15 cellular contexts compared by ENCODE assay signal in the genomic region with DNA sequence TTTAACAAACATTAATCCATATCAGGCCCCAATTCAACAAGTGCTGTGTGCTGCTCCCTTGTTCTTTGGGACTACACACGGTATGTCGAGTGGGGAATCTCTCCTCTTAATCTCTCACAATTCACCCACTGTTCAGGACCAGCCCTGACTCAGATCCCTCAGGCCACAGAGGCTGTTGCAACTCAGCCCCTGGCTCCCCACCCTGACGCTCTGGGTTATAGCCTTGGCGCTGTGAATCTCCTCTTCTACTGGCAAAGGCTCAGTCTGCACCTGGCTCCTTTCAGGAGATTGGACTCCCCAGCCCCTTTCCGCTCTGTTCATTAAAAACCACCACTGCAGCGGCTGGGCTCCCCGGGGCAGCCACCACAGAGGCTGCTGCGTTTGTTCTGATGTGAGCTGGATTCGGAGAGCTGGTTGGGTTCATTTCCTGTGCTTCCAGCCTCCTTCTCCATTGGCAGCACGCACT. TPM values are rescaled to one million over a fixed set of nuclear protein-coding genes. Genes with fewer than 3 reads are reported as not detected.
A peak's percentile ranks its signal among the peaks of the same experiment; 100 is the strongest.
DNase-seq lines count a peak whose midpoint lies in the region; FAIRE-seq and TF ChIP-seq lines count a peak whose summit lies in the region.
"Had no signal": no experiment of that assay in that cellular context is flagged by ENCODE, and none has a peak within 500 bp of the region (broad histone marks: within the 10 kb centered on the region; RNA-seq: fewer than 3 reads in every experiment).

No MANE protein-coding gene starts in this region.

- CTCF ChIA-PET in H1 (lab: Charles Lee; ENCODE audit: partially characterized antibody) = interaction anchor here (1.0 to 2.4 kb wide), 12 partner anchors 11 to 516 kb away, joined by 3 to 12 read pairs (median 4); no protein-coding TSS in a partner anchor

- H2BK5ac ChIP-seq in H1 (ENCODE audit: low read depth, low read length) = no peak overlapping the region; the same call in 1 of the 2 replicates
- H2BK5ac ChIP-seq in trophoblast cell (ENCODE audit: low read depth, low read length, poor library complexity) = no peak overlapping the region

- no peaks in the 10 kb centered on the region for H3K23me2 ChIP-seq in H1 (ENCODE audit: low read depth, low read length)

- no peak for FAIRE-seq in H1 (lab: Jason Lieb, UNC)
- FAIRE-seq: kidney had no signal

- TF ChIP-seq POLR2A in H1 (IDR thresholded peaks at IDR 0.05; ENCODE audit: control extremely low read depth in 1 of 2, low read depth in 2 of 2, low read length in 2 of 2) = no peak
- TF ChIP-seq POLR2A in uterus (IDR thresholded peaks at IDR 0.05) = no peak

- intact Hi-C loops in uterus (cut with DNase I; ENCODE audit: low total_unique reads) = no loop called here
- intact Hi-C loops in ascending aorta (cut with DNase I) = no loop called here

- no peak overlapping the region for H3K56ac ChIP-seq in H1 (replicated peaks; ENCODE audit: insufficient read length, low read depth, low read length)

- DNase-seq in GM23248 (peak; percentile 10), RPMI7951 (ENCODE audit: low read depth) (peak; percentile 86), H1 (ENCODE audit: low read depth in 1 of 2, low spot score in 2 of 2) (peak in 1 of 2 experiments; percentile 50), trophoblast cell (peak; percentile 9 to 27), H4 (ENCODE audit: low spot score) (no peak), uterus (no peak), ascending aorta (ENCODE audit: low spot score in 2 of 2) (no peak)
- DNase-seq in activated T-cell treated with anti-CD3 and anti-CD28 coated beads, Interleukin-2, amount 50 U/mL, for 1 hour = no peak
- DNase-seq: CD4-positive, alpha-beta memory T cell; kidney; NCI-H774; right cardiac atrium; stimulated activated naive CD8-positive, alpha-beta T cell treated with anti-CD3 and anti-CD28 coated beads, Interleukin-15, amount 100 ng/mL, for 72 hours had no signal

- H3K27ac ChIP-seq in GM23248 = no peak overlapping the region
- no peak overlapping the region for H3K27ac ChIP-seq in H1 (ENCODE audit: low read depth, low read length)
- H3K27ac ChIP-seq in trophoblast cell (ENCODE audit: low read depth, low read length) = no peak overlapping the region
- H3K27ac ChIP-seq in uterus = no peak overlapping the region
- no peak overlapping the region for H3K27ac ChIP-seq in ascending aorta
- H3K27ac ChIP-seq: HL-60 had no signal

- peak overlapping the region; percentile 25; the same call in 1 of the 2 replicates for H2BK20ac ChIP-seq in H1 (ENCODE audit: low read length)

- H3K18ac ChIP-seq in H1 (ENCODE audit: extremely low read depth, low read length) = peak overlapping the region; percentile 85
- no peak overlapping the region for H3K18ac ChIP-seq in trophoblast cell (ENCODE audit: low read length)

- peak overlapping the region; percentile 67 for H2BK120ac ChIP-seq in H1 (replicated peaks; ENCODE audit: low read depth, low read length)
- no peak overlapping the region for H2BK120ac ChIP-seq in trophoblast cell (ENCODE audit: insufficient read depth, low read length, poor library complexity)

- POLR2A ChIA-PET in H1 (lab: Charles Lee; ENCODE audit: partially characterized antibody) = no interaction called here

- H3F3A ChIP-seq in GM23248 (ENCODE audit: insufficient read depth) = no peaks in the 10 kb centered on the region

- WGBS in GM23248 (ENCODE audit: low coverage in 1 of 2, low lambda C conversion rate in 2 of 2, missing lambda C conversion rate in 2 of 2), 2 experiments = 64 to 70% methylated on average over 10 of the region's 10 CpGs
- 74% methylated on average over 10 of the region's 10 CpGs; no CpG with 5 or more reads in 1 of the 2 experiments for WGBS in H1 (ENCODE audit: extremely low coverage in 1 of 2, insufficient coverage in 1 of 2, insufficient read length in 1 of 2, insufficient replicate concordance in 2 of 2, low coverage in 1 of 2, low lambda C conversion rate in 2 of 2, missing lambda C conversion rate in 1 of 2), 2 experiments
- WGBS in trophoblast cell (ENCODE audit: extremely low coverage, insufficient coverage, insufficient read length) = no CpG with 5 or more reads among the region's 10 CpGs

- TF ChIP-seq CTCF in H1 (IDR thresholded peaks at IDR 0.05; ENCODE audit: control extremely low read depth in 1 of 3, insufficient read depth in 1 of 3, low read depth in 1 of 3, low read length in 3 of 3) = no peak
- TF ChIP-seq CTCF in uterus (IDR thresholded peaks at IDR 0.05) = no peak
- no peak for TF ChIP-seq CTCF in ascending aorta (IDR thresholded peaks at IDR 0.05)

- no peak overlapping the region for H4K12ac ChIP-seq in trophoblast cell (ENCODE audit: low read depth, low read length)

- H3K23ac ChIP-seq in H1 (ENCODE audit: insufficient read length) (no peak overlapping the region), trophoblast cell (ENCODE audit: low read length) (no peak overlapping the region)

- H4K8ac ChIP-seq in H1 (ENCODE audit: extremely low read depth, insufficient read depth, low read length) (no peak overlapping the region), trophoblast cell (ENCODE audit: low read depth, low read length) (no peak overlapping the region)

- no peaks in the 10 kb centered on the region for H4K20me1 ChIP-seq in GM23248 (ENCODE audit: insufficient read depth)
- no peaks in the 10 kb centered on the region for H4K20me1 ChIP-seq in H1 (replicated peaks in 1 of 2; ENCODE audit: control insufficient read depth in 1 of 2, insufficient read depth in 2 of 2, low read length in 2 of 2)

- TF ChIP-seq RAD21 in H1 (IDR thresholded peaks at IDR 0.05 in 1 of 2, conservative IDR thresholded peaks at IDR 0.05 in 1 of 2; ENCODE audit: low read depth in 2 of 2, low read length in 2 of 2) = no peak

- no peak overlapping the region for H3K4me3 ChIP-seq in GM23248
- H3K4me3 ChIP-seq in H1 (ENCODE audit: extremely low read depth in 1 of 4, insufficient read depth in 2 of 4, low read depth in 3 of 4, low read length in 4 of 4) = no peak overlapping the region
- H3K4me3 ChIP-seq in trophoblast cell (ENCODE audit: low read depth, low read length) = no peak overlapping the region
- no peak overlapping the region for H3K4me3 ChIP-seq in uterus
- no peak overlapping the region for H3K4me3 ChIP-seq in ascending aorta

- H2AK5ac ChIP-seq in H1 (ENCODE audit: low read depth, low read length) (no peak overlapping the region), trophoblast cell (ENCODE audit: low read length) (no peak overlapping the region)

- H3K9me2 ChIP-seq in GM23248 (ENCODE audit: insufficient read depth) = no peaks in the 10 kb centered on the region

- H3K4me1 ChIP-seq in GM23248 (ENCODE audit: insufficient read depth) = no peaks in the 10 kb centered on the region
- peaks cover 0 to 13% (median 7%) of the 10 kb centered on the region in 4 experiments; a peak in 6 of 7 replicates for H3K4me1 ChIP-seq in H1 (replicated peaks in 1 of 4; ENCODE audit: control insufficient read depth in 3 of 4, insufficient read depth in 4 of 4, low read length in 3 of 4)
- H3K4me1 ChIP-seq in trophoblast cell (ENCODE audit: control insufficient read depth in 1 of 2, insufficient read depth in 2 of 2, low read length in 2 of 2) = no peaks in the 10 kb centered on the region
- H3K4me1 ChIP-seq in uterus = no peaks in the 10 kb centered on the region
- no peaks in the 10 kb centered on the region for H3K4me1 ChIP-seq in ascending aorta

- no peak overlapping the region for H3K4me2 ChIP-seq in GM23248 (ENCODE audit: unreplicated experiment)
- H3K4me2 ChIP-seq in H1 (ENCODE audit: insufficient read depth in 1 of 2, low read depth in 2 of 2, low read length in 2 of 2) = no peak overlapping the region
- no peak overlapping the region for H3K4me2 ChIP-seq in trophoblast cell (ENCODE audit: low read length)

- H3K79me1 ChIP-seq in H1 (ENCODE audit: low read depth, low read length) (no peaks in the 10 kb centered on the region), trophoblast cell (ENCODE audit: low read length) (no peaks in the 10 kb centered on the region)

- H3K4ac ChIP-seq in H1 (replicated peaks; ENCODE audit: insufficient read length, low read depth, low read length) = no peak overlapping the region
- H3K4ac ChIP-seq in trophoblast cell (ENCODE audit: low read depth, low read length) = no peak overlapping the region

- H3K36me3 ChIP-seq in GM23248 (ENCODE audit: low read depth) (no peaks in the 10 kb centered on the region), H1 (ENCODE audit: control insufficient read depth in 2 of 4, insufficient read depth in 4 of 4, low read length in 3 of 4) (no peaks in the 10 kb centered on the region), trophoblast cell (ENCODE audit: control insufficient read depth in 1 of 2, insufficient read depth in 2 of 2, low read length in 2 of 2) (no peaks in the 10 kb centered on the region), uterus (no peaks in the 10 kb centered on the region), ascending aorta (no peaks in the 10 kb centered on the region)

- no peak overlapping the region for H4K91ac ChIP-seq in H1 (replicated peaks; ENCODE audit: insufficient read length, low read length)
- no peak overlapping the region for H4K91ac ChIP-seq in trophoblast cell (ENCODE audit: low read depth, low read length)

- H3K27me3 ChIP-seq in GM23248 (replicated peaks; ENCODE audit: insufficient read depth) (peaks cover 26% of the 10 kb centered on the region), H1 (replicated peaks in 1 of 4; ENCODE audit: control insufficient read depth in 3 of 4, extremely low read depth in 1 of 4, insufficient read depth in 3 of 4, low read length in 3 of 4) (peaks cover 0 to 2% (median 0%) of the 10 kb centered on the region in 4 experiments; a peak in 1 of 7 replicates), trophoblast cell (ENCODE audit: insufficient read depth, low read length) (no peaks in the 10 kb centered on the region), uterus (no peaks in the 10 kb centered on the region), ascending aorta (no peaks in the 10 kb centered on the region)

- no peak for TF ChIP-seq EP300 in H1 (IDR thresholded peaks at IDR 0.05; ENCODE audit: borderline replicate concordance in 1 of 2, low read depth in 2 of 2, low read length in 2 of 2)

- no peaks in the 10 kb centered on the region for H3K79me2 ChIP-seq in GM23248 (ENCODE audit: insufficient read depth)
- no peaks in the 10 kb centered on the region for H3K79me2 ChIP-seq in H1 (ENCODE audit: control insufficient read depth in 1 of 2, insufficient read depth in 2 of 2, low read length in 2 of 2)
- no peaks in the 10 kb centered on the region for H3K79me2 ChIP-seq in trophoblast cell (ENCODE audit: control insufficient read depth, insufficient read depth, low read length, poor library complexity)

- H3K9ac ChIP-seq in GM23248 = no peak overlapping the region
- no peak overlapping the region for H3K9ac ChIP-seq in H1 (replicated peaks in 1 of 4; ENCODE audit: extremely low read depth in 1 of 4, low read depth in 3 of 4, low read length in 3 of 4)
- no peak overlapping the region for H3K9ac ChIP-seq in trophoblast cell (ENCODE audit: low read length)

- H3K9me3 ChIP-seq in GM23248 (ENCODE audit: low read depth) (no peaks in the 10 kb centered on the region), H1 (ENCODE audit: insufficient read depth in 2 of 2, low read depth in 1 of 2, low read length in 1 of 2) (no peaks in the 10 kb centered on the region), trophoblast cell (ENCODE audit: insufficient read depth, low read depth, low read length) (no peaks in the 10 kb centered on the region), uterus (no peaks in the 10 kb centered on the region), ascending aorta (no peaks in the 10 kb centered on the region)

- H4K5ac ChIP-seq in H1 (ENCODE audit: insufficient read length, low read depth, low read length) = no peak overlapping the region

- H2BK15ac ChIP-seq in H1 (ENCODE audit: low read length) = no peak overlapping the region

- peak overlapping the region; percentile 41; the same call in 1 of the 2 replicates for H2BK12ac ChIP-seq in H1 (ENCODE audit: low read depth, low read length)
- H2BK12ac ChIP-seq in trophoblast cell (ENCODE audit: low read length) = no peak overlapping the region

- H2AFZ ChIP-seq in GM23248 (no peak overlapping the region), H1 (ENCODE audit: low read length) (peak overlapping the region; percentile 66), trophoblast cell (ENCODE audit: insufficient read depth, low read length, poor library complexity) (no peak overlapping the region)

- no peak overlapping the region for H3K14ac ChIP-seq in H1 (ENCODE audit: insufficient read length)
- H3K14ac ChIP-seq in trophoblast cell (ENCODE audit: low read length) = no peak overlapping the region

- in situ Hi-C loops in GM23248 (cut with MboI) = no loop called here

RNA-seq across cellular contexts. Expression of gene CAPN8, which starts 13.0 kb away (rescaled TPM):
- 0.25 TPM in 1 of 2 replicates, not detected in the other for total RNA-seq in GM23248 (2014; rRNA removed; shearing (Covaris generic))
- polyA plus RNA-seq in GM23248 (2016; fragmentation: Nextera tagmentation; extraction: Ambion mirVana) (not detected in 2 replicates), H1 (2011; rRNA removed) (0.20 TPM in 1 of 2 replicates, not detected in the other)
- not detected in 2 replicates for total RNA-seq in RPMI7951 (2014; rRNA removed; shearing (Covaris generic))
- 0.26 TPM in 1 of 2 replicates, not detected in the other for total RNA-seq in H1 (2021; fragmentation: NEBNext Ultra II Directional; extraction: Animal tissue kit (Norgen Biotek cat#: 25700))
- not detected for polyA plus RNA-seq in H1 (2011; cell fraction: cytosol; rRNA removed)
- 0.48 TPM for polyA plus RNA-seq in H1 (2011; cell fraction: nucleus; rRNA removed)
- 0.19 TPM in 1 of 4 replicates, not detected in the others for polyA plus RNA-seq in H1 (2012, experiment 1 of 2)
- not detected for polyA plus RNA-seq in H1 (2012, experiment 2 of 2)
- polyA plus RNA-seq in H1 (2013, experiment 1 of 2) = not detected
- polyA plus RNA-seq in H1 (2013, experiment 2 of 2) = not detected
- not detected in 2 replicates for polyA minus RNA-seq in H1 (2011; rRNA and poly(A)+ RNA removed)
- polyA minus RNA-seq in H1 (2011; cell fraction: cytosol; rRNA and poly(A)+ RNA removed) = not detected
- polyA minus RNA-seq in H1 (2011; cell fraction: nucleus; rRNA and poly(A)+ RNA removed) = not detected
- polyA plus RNA-seq in trophoblast cell (2013) = 0.04 and 0.08 TPM in 2 replicates
- total RNA-seq in H4 (2014; rRNA removed; shearing (Covaris generic)) = not detected in 2 replicates
- total RNA-seq in uterus (under 1 TPM in 2 of 4 donors, not detected in 2; 0.59 to 0.88 TPM), ascending aorta (not detected)
- total RNA-seq: activated T-helper 2 cell treated with anti-CD3 and anti-CD28 coated beads, Interferon-gamma antibody, Interleukin-2, Interleukin-4, amounts not matched to agents 10 μg/mL and 5 μg/mL and 100 μg/mL, durations not matched to agents 14 hours and 24 hours and 36 hours; right cardiac atrium had no signal

RNA-seq across cellular contexts. Expression of gene CAPN2, which starts 59.9 kb away (rescaled TPM):
- total RNA-seq in GM23248 (2014; rRNA removed; shearing (Covaris generic)) = 214 and 223 TPM in 2 replicates
- polyA plus RNA-seq in GM23248 (2016; fragmentation: Nextera tagmentation; extraction: Ambion mirVana) (261 and 272 TPM in 2 replicates), H1 (2011; rRNA removed) (9.1 and 10.3 TPM in 2 replicates)
- 202 and 247 TPM in 2 replicates for total RNA-seq in RPMI7951 (2014; rRNA removed; shearing (Covaris generic))
- 9.2 and 9.4 TPM in 2 replicates for total RNA-seq in H1 (2021; fragmentation: NEBNext Ultra II Directional; extraction: Animal tissue kit (Norgen Biotek cat#: 25700))
- polyA plus RNA-seq in H1 (2011; cell fraction: cytosol; rRNA removed) = 12.1 TPM
- 18.7 TPM for polyA plus RNA-seq in H1 (2011; cell fraction: nucleus; rRNA removed)
- 16.8 to 24.6 TPM (median 19.6 TPM) in 4 replicates for polyA plus RNA-seq in H1 (2012, experiment 1 of 2)
- polyA plus RNA-seq in H1 (2012, experiment 2 of 2) = 2.8 TPM
- 8.5 TPM for polyA plus RNA-seq in H1 (2013, experiment 1 of 2)
- 8.5 TPM for polyA plus RNA-seq in H1 (2013, experiment 2 of 2)
- 10.8 and 24.0 TPM in 2 replicates for polyA minus RNA-seq in H1 (2011; rRNA and poly(A)+ RNA removed)
- 15.3 TPM for polyA minus RNA-seq in H1 (2011; cell fraction: cytosol; rRNA and poly(A)+ RNA removed)
- 12.7 TPM for polyA minus RNA-seq in H1 (2011; cell fraction: nucleus; rRNA and poly(A)+ RNA removed)
- 161 and 169 TPM in 2 replicates for polyA plus RNA-seq in trophoblast cell (2013)
- 43.4 and 47.9 TPM in 2 replicates for total RNA-seq in H4 (2014; rRNA removed; shearing (Covaris generic))
- total RNA-seq in uterus (100 to 1,000 TPM in 3 of 4 donors, 10 to 100 TPM in 1; 96.5 to 170 (median 117) TPM), ascending aorta (178 TPM)

Comparison
In these comparisons a context has a peak if more than half of its experiments do, and no peak if none do; other contexts are left out.
1. DNase-seq: peak in GM23248 (single experiment), RPMI7951 (single experiment) and trophoblast cell (2 of 2); none in H4 (single experiment), uterus (0 of 2), activated T-cell treated with anti-CD3 and anti-CD28 coated beads, Interleukin-2, amount 50 U/mL, for 1 hour (single experiment) and ascending aorta (0 of 2).